In genomic region chr10:930415-931325, GRCh38 we compare ENCODE assay signal across 8 cellular contexts. TPM values are rescaled to one million over a fixed set of nuclear protein-coding genes. Genes with fewer than 3 reads are reported as not detected.
DNase-seq lines count a peak whose midpoint lies in the region; TF ChIP-seq lines count a peak whose summit lies in the region.

No MANE protein-coding gene starts in this region.

- peaks cover 17% of the 10 kb centered on the region for H3K36me3 Mint-ChIP-seq in activated CD4-positive, alpha-beta memory T cell treated with anti-CD3 and anti-CD28 coated beads for 36 hours

- no peak overlapping the region for H2AFZ ChIP-seq in Karpas-422 (ENCODE audit: low read length)

- intact Hi-C loops in activated CD4-positive, alpha-beta memory T cell treated with anti-CD3 and anti-CD28 coated beads for 36 hours (cut with micrococcal nuclease), result loop anchor here (1.0 kb wide), 2 partner anchors 58 to 119 kb away; partner anchors contain the start of genes GTPBP4 and IDI1
- intact Hi-C loops in vagina (cut with DNase I), result loop anchor here (5.0 to 10.0 kb wide), 2 partner anchors 57 to 124 kb away; partner anchors contain the start of genes GTPBP4 and WDR37

- peaks cover 54% of the 10 kb centered on the region for H3K79me2 ChIP-seq in Karpas-422 (ENCODE audit: low read length)

- peak overlapping the region; percentile 88 for H3K4me3 Mint-ChIP-seq in activated CD4-positive, alpha-beta memory T cell treated with anti-CD3 and anti-CD28 coated beads for 36 hours

- peaks cover 45% of the 10 kb centered on the region for H4K20me1 ChIP-seq in Karpas-422 (ENCODE audit: insufficient read depth, low read depth, low read length)

- no peaks in the 10 kb centered on the region for H3K27me3 ChIP-seq in Karpas-422 (ENCODE audit: low read length)
- H3K27me3 ChIP-seq in muscle layer of colon (ENCODE audit: control insufficient read depth in 1 of 2, insufficient read depth in 2 of 2, low read length in 2 of 2), result no peaks in the 10 kb centered on the region
- no peaks in the 10 kb centered on the region for H3K27me3 ChIP-seq in vagina

- peak; percentile 2 for DNase-seq in NK-92 treated with Interleukin-12 subunit alpha and Interleukin-12 subunit beta, amount 100 ng/mL, for 24 hours (lab: John Stamatoyannopoulos, UW)
- DNase-seq in NK-92 (lab: John Stamatoyannopoulos, UW; ENCODE audit: unreplicated experiment), result no peak
- DNase-seq in Karpas-422, result peak; percentile 72
- peak; percentile 33 for DNase-seq in activated CD4-positive, alpha-beta memory T cell treated with anti-CD3 and anti-CD28 coated beads for 36 hours
- no peak for DNase-seq in epithelial cell of proximal tubule (ENCODE audit: low read depth)
- no peak for DNase-seq in vagina (ENCODE audit: extremely low spot score in 2 of 2)
- no peak for DNase-seq in NCI-H524 (lab: John Stamatoyannopoulos, UW)

- H3K9me2 ChIP-seq in Karpas-422 (replicated peaks; ENCODE audit: insufficient read depth, low read length), result no peaks in the 10 kb centered on the region

- H3K4me2 ChIP-seq in Karpas-422 (ENCODE audit: low read depth, low read length, poor library complexity, severe bottlenecking), result peak overlapping the region; percentile 75

- peaks cover 43% of the 10 kb centered on the region for H3K4me1 Mint-ChIP-seq in activated CD4-positive, alpha-beta memory T cell treated with anti-CD3 and anti-CD28 coated beads for 36 hours (ENCODE audit: low read depth)

- no peaks in the 10 kb centered on the region for H3K9me3 Mint-ChIP-seq in activated CD4-positive, alpha-beta memory T cell treated with anti-CD3 and anti-CD28 coated beads for 36 hours

- peak overlapping the region; percentile 93 for H3K9ac ChIP-seq in Karpas-422 (ENCODE audit: low read length)
- peak overlapping the region; percentile 36 for H3K9ac ChIP-seq in muscle layer of colon (ENCODE audit: low read length)

- H3K4me3 ChIP-seq in Karpas-422 (ENCODE audit: low read length), result peak overlapping the region; percentile 72
- H3K4me3 ChIP-seq in epithelial cell of proximal tubule (ENCODE audit: low read depth, low read length), result peak overlapping the region; percentile 89
- H3K4me3 ChIP-seq in muscle layer of colon (ENCODE audit: low read depth in 1 of 2, low read length in 2 of 2), result peak overlapping the region; percentile 50 to 66
- peak overlapping the region; percentile 89 to 91 for H3K4me3 ChIP-seq in vagina

- CTCF ChIA-PET in activated CD4-positive, alpha-beta memory T cell treated with anti-CD3 and anti-CD28 coated beads for 36 hours (lab: Charles Lee), result interaction anchor here (0.8 kb wide), 1 partner anchor 59 kb away, joined by 3 read pairs; no protein-coding TSS in a partner anchor

- TF ChIP-seq CTCF in epithelial cell of proximal tubule (conservative IDR thresholded peaks at IDR 0.05; ENCODE audit: low read depth, low read length) (no peak), vagina (IDR thresholded peaks at IDR 0.05) (no peak)

- peak overlapping the region; percentile 87 for H3K27ac Mint-ChIP-seq in activated CD4-positive, alpha-beta memory T cell treated with anti-CD3 and anti-CD28 coated beads for 36 hours

- POLR2A ChIA-PET in activated CD4-positive, alpha-beta memory T cell treated with anti-CD3 and anti-CD28 coated beads for 36 hours (lab: Charles Lee), result interaction anchor here (0.6 to 2.5 kb wide), 7 partner anchors 17 to 125 kb away, joined by 3 to 7 read pairs (median 4); partner anchors contain the start of genes GTPBP4, IDI1 and WDR37

- no peaks in the 10 kb centered on the region for H3K27me3 Mint-ChIP-seq in activated CD4-positive, alpha-beta memory T cell treated with anti-CD3 and anti-CD28 coated beads for 36 hours

- H3K9me3 ChIP-seq in Karpas-422 (ENCODE audit: low read length), result no peaks in the 10 kb centered on the region
- H3K9me3 ChIP-seq in muscle layer of colon (ENCODE audit: low read length), result no peaks in the 10 kb centered on the region
- no peaks in the 10 kb centered on the region for H3K9me3 ChIP-seq in vagina

- peaks cover 53% of the 10 kb centered on the region for H3K4me1 ChIP-seq in Karpas-422 (ENCODE audit: low read length)
- H3K4me1 ChIP-seq in muscle layer of colon (ENCODE audit: insufficient read depth, low read length), result peaks cover 25% of the 10 kb centered on the region
- peaks cover 59% of the 10 kb centered on the region for H3K4me1 ChIP-seq in vagina

- H3K36me3 ChIP-seq in Karpas-422 (ENCODE audit: insufficient read depth, low read length) (peaks cover 19% of the 10 kb centered on the region; the same call in 1 of the 2 replicates), muscle layer of colon (ENCODE audit: insufficient read depth, low read length) (peaks cover 4% of the 10 kb centered on the region), vagina (no peaks in the 10 kb centered on the region)

- peak overlapping the region; percentile 42 for H3K27ac ChIP-seq in Karpas-422 (ENCODE audit: low read length)
- H3K27ac ChIP-seq in muscle layer of colon (ENCODE audit: low read depth, low read length), result peak overlapping the region; percentile 49
- H3K27ac ChIP-seq in vagina, result peak overlapping the region; percentile 89

- TF ChIP-seq POLR2A in vagina (IDR thresholded peaks at IDR 0.05), result no peak

RNA-seq across cellular contexts. Expression of gene LARP4B, which starts 0.8 kb away (rescaled TPM):
- total RNA-seq in Karpas-422 (2014; rRNA removed; shearing (Covaris generic); ENCODE audit: low replicate concordance), result 75.4 TPM in 2 replicates
- total RNA-seq in activated CD4-positive, alpha-beta memory T cell treated with anti-CD3 and anti-CD28 coated beads for 36 hours, result 10 to 100 TPM; 92.1 to 95.0 TPM
- total RNA-seq in epithelial cell of proximal tubule (50.6 and 58.4 TPM in 2 replicates), vagina (78.3 TPM)

RNA-seq across cellular contexts. Expression of gene GTPBP4, which starts 57.6 kb away (rescaled TPM):
- 41.2 and 45.3 TPM in 2 replicates for total RNA-seq in Karpas-422 (2014; rRNA removed; shearing (Covaris generic); ENCODE audit: low replicate concordance)
- 100 to 1,000 TPM; 107 TPM for total RNA-seq in activated CD4-positive, alpha-beta memory T cell treated with anti-CD3 and anti-CD28 coated beads for 36 hours
- 57.9 and 66.5 TPM in 2 replicates for total RNA-seq in epithelial cell of proximal tubule
- total RNA-seq in vagina, result 24.8 TPM

Comparison
In these comparisons a context has a peak if more than half of its experiments do, and no peak if none do; other contexts are left out.
1. DNase-seq: peak in NK-92 treated with Interleukin-12 subunit alpha and Interleukin-12 subunit beta, amount 100 ng/mL, for 24 hours (single experiment), Karpas-422 (single experiment) and activated CD4-positive, alpha-beta memory T cell treated with anti-CD3 and anti-CD28 coated beads for 36 hours (single experiment); none in NK-92 (single experiment), epithelial cell of proximal tubule (single experiment), vagina (0 of 2) and NCI-H524 (0 of 2).
2. Peak in every context shown above with its lines, with median percentiles within 50 percentile points of each other: H3K27ac ChIP-seq and H3K4me3 ChIP-seq.